1 cellular context compared by ENCODE assay signal in genomic region chr11:2268911-2269600, GRCh38.
TF ChIP-seq lines count a peak whose summit lies in the region.

No MANE protein-coding gene starts in this region.

TF ChIP-seq in HepG2, 621 proteins besides CTCF, POLR2A, EP300 and RAD21 (continued from another document and continues in another):
- TF ChIP-seq, protein P1, sequence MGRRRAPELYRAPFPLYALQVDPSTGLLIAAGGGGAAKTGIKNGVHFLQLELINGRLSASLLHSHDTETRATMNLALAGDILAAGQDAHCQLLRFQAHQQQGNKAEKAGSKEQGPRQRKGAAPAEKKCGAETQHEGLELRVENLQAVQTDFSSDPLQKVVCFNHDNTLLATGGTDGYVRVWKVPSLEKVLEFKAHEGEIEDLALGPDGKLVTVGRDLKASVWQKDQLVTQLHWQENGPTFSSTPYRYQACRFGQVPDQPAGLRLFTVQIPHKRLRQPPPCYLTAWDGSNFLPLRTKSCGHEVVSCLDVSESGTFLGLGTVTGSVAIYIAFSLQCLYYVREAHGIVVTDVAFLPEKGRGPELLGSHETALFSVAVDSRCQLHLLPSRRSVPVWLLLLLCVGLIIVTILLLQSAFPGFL (CRISPR knock-in tag; IDR thresholded peaks at IDR 0.05), result no peak
- TF ChIP-seq PRDM10 (CRISPR knock-in tag; IDR thresholded peaks at IDR 0.05; ENCODE audit: low read depth), result no peak; the same call in 1 of the 2 replicates
- no peak for TF ChIP-seq ZBTB3 (CRISPR knock-in tag; IDR thresholded peaks at IDR 0.05; ENCODE audit: borderline replicate concordance, low read depth)
- TF ChIP-seq SRSF4 (IDR thresholded peaks at IDR 0.05; ENCODE audit: low read depth, low read length, poor library complexity, severe bottlenecking), result no peak
- TF ChIP-seq CEBPB (IDR thresholded peaks at IDR 0.05; ENCODE audit: borderline replicate concordance, low read depth, low read length), result peak; percentile 87
- no peak for TF ChIP-seq ZNF180 (CRISPR knock-in tag; IDR thresholded peaks at IDR 0.05; ENCODE audit: borderline replicate concordance, low read depth)
- no peak for TF ChIP-seq NR2F6 (IDR thresholded peaks at IDR 0.05)
- TF ChIP-seq NR2F6 (CRISPR knock-in tag; IDR thresholded peaks at IDR 0.05), result peak; percentile 52
- no peak; the same call in 1 of the 2 replicates for TF ChIP-seq ZNF782 (CRISPR knock-in tag; IDR thresholded peaks at IDR 0.05; ENCODE audit: borderline replicate concordance)
- TF ChIP-seq GPN1 (CRISPR knock-in tag; IDR thresholded peaks at IDR 0.05; ENCODE audit: borderline replicate concordance), result no peak
- TF ChIP-seq LCORL (IDR thresholded peaks at IDR 0.05), result no peak
- TF ChIP-seq LCORL (CRISPR knock-in tag; IDR thresholded peaks at IDR 0.05), result peak; percentile 32; the same call in 1 of the 2 replicates
- TF ChIP-seq MAZ (IDR thresholded peaks at IDR 0.05; ENCODE audit: borderline replicate concordance, low read depth, low read length), result no peak
- TF ChIP-seq MAZ (CRISPR knock-in tag; IDR thresholded peaks at IDR 0.05; ENCODE audit: low read depth), result 0 out of 2 replicates have a peak, but pooled peaks have one; percentile 32
- 0 out of 2 replicates have a peak, but pooled peaks have one; percentile 23 for TF ChIP-seq AHR (CRISPR knock-in tag; IDR thresholded peaks at IDR 0.05)
- TF ChIP-seq ZNF703 (CRISPR knock-in tag; IDR thresholded peaks at IDR 0.05; ENCODE audit: borderline replicate concordance), result no peak
- TF ChIP-seq, protein P2, sequence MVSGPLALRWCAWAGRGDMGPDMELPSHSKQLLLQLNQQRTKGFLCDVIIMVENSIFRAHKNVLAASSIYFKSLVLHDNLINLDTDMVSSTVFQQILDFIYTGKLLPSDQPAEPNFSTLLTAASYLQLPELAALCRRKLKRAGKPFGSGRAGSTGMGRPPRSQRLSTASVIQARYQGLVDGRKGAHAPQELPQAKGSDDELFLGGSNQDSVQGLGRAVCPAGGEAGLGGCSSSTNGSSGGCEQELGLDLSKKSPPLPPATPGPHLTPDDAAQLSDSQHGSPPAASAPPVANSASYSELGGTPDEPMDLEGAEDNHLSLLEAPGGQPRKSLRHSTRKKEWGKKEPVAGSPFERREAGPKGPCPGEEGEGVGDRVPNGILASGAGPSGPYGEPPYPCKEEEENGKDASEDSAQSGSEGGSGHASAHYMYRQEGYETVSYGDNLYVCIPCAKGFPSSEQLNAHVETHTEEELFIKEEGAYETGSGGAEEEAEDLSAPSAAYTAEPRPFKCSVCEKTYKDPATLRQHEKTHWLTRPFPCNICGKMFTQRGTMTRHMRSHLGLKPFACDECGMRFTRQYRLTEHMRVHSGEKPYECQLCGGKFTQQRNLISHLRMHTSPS (CRISPR knock-in tag; IDR thresholded peaks at IDR 0.05; ENCODE audit: low read depth), result no peak
- TF ChIP-seq KAT8 (CRISPR knock-in tag; IDR thresholded peaks at IDR 0.05), result 0 out of 2 replicates have a peak, but pooled peaks have one; percentile 33
- TF ChIP-seq ZBTB4 (CRISPR knock-in tag; IDR thresholded peaks at IDR 0.05; ENCODE audit: borderline replicate concordance), result no peak
- TF ChIP-seq NBN (conservative IDR thresholded peaks at IDR 0.05), result no peak
- no peak for TF ChIP-seq ZNF460 (CRISPR knock-in tag; IDR thresholded peaks at IDR 0.05; ENCODE audit: borderline replicate concordance)
- TF ChIP-seq, protein P3, sequence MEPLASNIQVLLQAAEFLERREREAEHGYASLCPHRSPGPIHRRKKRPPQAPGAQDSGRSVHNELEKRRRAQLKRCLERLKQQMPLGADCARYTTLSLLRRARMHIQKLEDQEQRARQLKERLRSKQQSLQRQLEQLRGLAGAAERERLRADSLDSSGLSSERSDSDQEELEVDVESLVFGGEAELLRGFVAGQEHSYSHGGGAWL (CRISPR knock-in tag; IDR thresholded peaks at IDR 0.05), result peak; percentile 83; the same call in 1 of the 2 replicates
- no peak for TF ChIP-seq HCFC1 (IDR thresholded peaks at IDR 0.05; ENCODE audit: low read depth, low read length)
- 0 out of 2 replicates have a peak, but pooled peaks have one; percentile 54 for TF ChIP-seq CREB3 (CRISPR knock-in tag; IDR thresholded peaks at IDR 0.05)
- no peak for TF ChIP-seq SIX1 (CRISPR knock-in tag; IDR thresholded peaks at IDR 0.05; ENCODE audit: borderline replicate concordance)
- TF ChIP-seq, protein P4, sequence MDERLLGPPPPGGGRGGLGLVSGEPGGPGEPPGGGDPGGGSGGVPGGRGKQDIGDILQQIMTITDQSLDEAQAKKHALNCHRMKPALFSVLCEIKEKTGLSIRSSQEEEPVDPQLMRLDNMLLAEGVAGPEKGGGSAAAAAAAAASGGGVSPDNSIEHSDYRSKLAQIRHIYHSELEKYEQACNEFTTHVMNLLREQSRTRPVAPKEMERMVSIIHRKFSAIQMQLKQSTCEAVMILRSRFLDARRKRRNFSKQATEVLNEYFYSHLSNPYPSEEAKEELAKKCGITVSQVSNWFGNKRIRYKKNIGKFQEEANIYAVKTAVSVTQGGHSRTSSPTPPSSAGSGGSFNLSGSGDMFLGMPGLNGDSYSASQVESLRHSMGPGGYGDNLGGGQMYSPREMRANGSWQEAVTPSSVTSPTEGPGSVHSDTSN (CRISPR knock-in tag; IDR thresholded peaks at IDR 0.05), result no peak
- no peak for TF ChIP-seq ZFP36L2 (CRISPR knock-in tag; IDR thresholded peaks at IDR 0.05)
- TF ChIP-seq TIGD3 (CRISPR knock-in tag; IDR thresholded peaks at IDR 0.05; ENCODE audit: borderline replicate concordance), result no peak
- TF ChIP-seq MTA1 (CRISPR knock-in tag; IDR thresholded peaks at IDR 0.05; ENCODE audit: borderline replicate concordance), result peak; percentile 36; the same call in 1 of the 2 replicates
- TF ChIP-seq ZC3H4 (CRISPR knock-in tag; IDR thresholded peaks at IDR 0.05; ENCODE audit: borderline replicate concordance), result 0 out of 2 replicates have a peak, but pooled peaks have one; percentile 63
- no peak for TF ChIP-seq ZNF30 (CRISPR knock-in tag; IDR thresholded peaks at IDR 0.05)
- no peak for TF ChIP-seq RFXAP (CRISPR knock-in tag; IDR thresholded peaks at IDR 0.05; ENCODE audit: borderline replicate concordance)
- TF ChIP-seq WIZ (CRISPR knock-in tag; IDR thresholded peaks at IDR 0.05), result no peak
- TF ChIP-seq, protein P5, sequence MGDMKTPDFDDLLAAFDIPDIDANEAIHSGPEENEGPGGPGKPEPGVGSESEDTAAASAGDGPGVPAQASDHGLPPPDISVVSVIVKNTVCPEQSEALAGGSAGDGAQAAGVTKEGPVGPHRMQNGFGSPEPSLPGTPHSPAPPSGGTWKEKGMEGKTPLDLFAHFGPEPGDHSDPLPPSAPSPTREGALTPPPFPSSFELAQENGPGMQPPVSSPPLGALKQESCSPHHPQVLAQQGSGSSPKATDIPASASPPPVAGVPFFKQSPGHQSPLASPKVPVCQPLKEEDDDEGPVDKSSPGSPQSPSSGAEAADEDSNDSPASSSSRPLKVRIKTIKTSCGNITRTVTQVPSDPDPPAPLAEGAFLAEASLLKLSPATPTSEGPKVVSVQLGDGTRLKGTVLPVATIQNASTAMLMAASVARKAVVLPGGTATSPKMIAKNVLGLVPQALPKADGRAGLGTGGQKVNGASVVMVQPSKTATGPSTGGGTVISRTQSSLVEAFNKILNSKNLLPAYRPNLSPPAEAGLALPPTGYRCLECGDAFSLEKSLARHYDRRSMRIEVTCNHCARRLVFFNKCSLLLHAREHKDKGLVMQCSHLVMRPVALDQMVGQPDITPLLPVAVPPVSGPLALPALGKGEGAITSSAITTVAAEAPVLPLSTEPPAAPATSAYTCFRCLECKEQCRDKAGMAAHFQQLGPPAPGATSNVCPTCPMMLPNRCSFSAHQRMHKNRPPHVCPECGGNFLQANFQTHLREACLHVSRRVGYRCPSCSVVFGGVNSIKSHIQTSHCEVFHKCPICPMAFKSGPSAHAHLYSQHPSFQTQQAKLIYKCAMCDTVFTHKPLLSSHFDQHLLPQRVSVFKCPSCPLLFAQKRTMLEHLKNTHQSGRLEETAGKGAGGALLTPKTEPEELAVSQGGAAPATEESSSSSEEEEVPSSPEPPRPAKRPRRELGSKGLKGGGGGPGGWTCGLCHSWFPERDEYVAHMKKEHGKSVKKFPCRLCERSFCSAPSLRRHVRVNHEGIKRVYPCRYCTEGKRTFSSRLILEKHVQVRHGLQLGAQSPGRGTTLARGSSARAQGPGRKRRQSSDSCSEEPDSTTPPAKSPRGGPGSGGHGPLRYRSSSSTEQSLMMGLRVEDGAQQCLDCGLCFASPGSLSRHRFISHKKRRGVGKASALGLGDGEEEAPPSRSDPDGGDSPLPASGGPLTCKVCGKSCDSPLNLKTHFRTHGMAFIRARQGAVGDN (CRISPR knock-in tag; IDR thresholded peaks at IDR 0.05), result peak; percentile 86
- TF ChIP-seq ZNF615 (CRISPR knock-in tag; IDR thresholded peaks at IDR 0.05; ENCODE audit: borderline replicate concordance), result no peak
- no peak for TF ChIP-seq RCOR2 (CRISPR knock-in tag; IDR thresholded peaks at IDR 0.05)
- TF ChIP-seq CERS6 (CRISPR knock-in tag; IDR thresholded peaks at IDR 0.05), result no peak
- TF ChIP-seq REXO4 (CRISPR knock-in tag; IDR thresholded peaks at IDR 0.05; ENCODE audit: borderline replicate concordance), result no peak
- no peak for TF ChIP-seq E2F1 (CRISPR knock-in tag; IDR thresholded peaks at IDR 0.05)
- no peak for TF ChIP-seq KDM6A (CRISPR knock-in tag; IDR thresholded peaks at IDR 0.05; ENCODE audit: low read depth)
